Comparison of ENCODE assay signal across 9 cellular contexts in the genomic region with DNA sequence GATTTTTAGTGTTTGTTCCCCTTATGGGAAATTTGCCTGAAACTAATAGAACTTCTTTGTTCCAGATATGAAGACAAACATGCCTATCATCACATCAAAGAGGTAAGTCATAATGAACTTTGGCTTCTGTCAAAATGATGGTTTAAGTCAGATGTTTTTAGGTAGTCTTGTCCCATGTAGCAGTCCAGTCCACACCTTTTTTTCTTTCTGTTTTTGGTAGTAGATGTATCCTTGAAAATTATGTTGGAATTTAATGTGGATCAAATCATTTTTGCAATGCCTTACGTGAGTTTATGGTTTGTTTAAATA. TPM values are rescaled to one million over a fixed set of nuclear protein-coding genes. Genes with fewer than 3 reads are reported as not detected.
"Had no signal": no experiment of that assay in that cellular context is flagged by ENCODE, and none has a peak within 500 bp of the region (broad histone marks: within the 10 kb centered on the region; RNA-seq: fewer than 3 reads in every experiment).

No MANE protein-coding gene starts in this region.

- DNase-seq: GDM1, GF-D8 had no signal

- FAIRE-seq: G401.6, GM12878, GM12891, GM12892, GM18507, GM19239 had no signal

- ATAC-seq: GM12878 had no signal

- H3K4me3 ChIP-seq: GM12878 had no signal

RNA-seq across cellular contexts. Expression of gene MKRN2OS, which starts 48.9 kb away (rescaled TPM):
- total RNA-seq: G401 had no signal
